14 cellular contexts compared by ENCODE assay signal in genomic region chr20:23995287-23995686, GRCh38. TPM values are rescaled to one million over a fixed set of nuclear protein-coding genes. Genes with fewer than 3 reads are reported as not detected.
"Had no signal": no experiment of that assay in that cellular context is flagged by ENCODE, and none has a peak within 500 bp of the region (broad histone marks: within the 10 kb centered on the region; RNA-seq: fewer than 3 reads in every experiment).

No MANE protein-coding gene starts in this region.

RNA-seq across cellular contexts. Expression of gene GGTLC1, which starts 6.7 kb away (rescaled TPM):
- total RNA-seq: dermis microvascular lymphatic vessel endothelial cell, endodermal cell, esophagus mucosa, esophagus squamous epithelium, gastrocnemius medialis, glomerular endothelial cell, heart right ventricle, kidney epithelial cell, left cardiac atrium, left ventricle myocardium superior, lower leg skin, lung microvascular endothelial cell, mononuclear cell had no signal
- polyA plus RNA-seq: heart right ventricle, keratinocyte had no signal
